20 cellular contexts compared by ENCODE assay signal in the genomic region with DNA sequence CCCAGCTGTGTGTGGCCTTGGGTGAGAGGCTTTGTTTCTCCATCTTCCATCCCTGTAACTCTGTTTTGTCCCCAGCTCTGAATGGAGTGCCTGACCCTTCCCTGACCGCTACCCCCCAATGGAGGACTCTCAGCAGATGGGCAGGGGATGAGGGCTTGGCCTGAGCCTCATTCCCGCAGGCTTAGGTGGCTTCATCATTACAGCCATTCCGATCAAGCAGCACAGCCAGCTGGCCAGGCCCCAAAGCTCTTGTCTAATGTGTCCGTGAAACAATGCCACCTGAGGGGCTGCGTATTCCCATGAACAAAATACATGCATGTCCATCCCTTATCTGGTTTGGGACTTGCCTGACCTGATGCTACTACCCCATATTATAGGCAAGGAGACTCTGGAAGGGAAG. TPM values are rescaled to one million over a fixed set of nuclear protein-coding genes. Genes with fewer than 3 reads are reported as not detected.
A peak's percentile ranks its signal among the peaks of the same experiment; 100 is the strongest.
DNase-seq lines count a peak whose midpoint lies in the region; ATAC-seq and TF ChIP-seq lines count a peak whose summit lies in the region.
"Had no signal": no experiment of that assay in that cellular context is flagged by ENCODE, and none has a peak within 500 bp of the region (broad histone marks: within the 10 kb centered on the region; RNA-seq: fewer than 3 reads in every experiment).

No MANE protein-coding gene starts in this region.

- H2BK15ac ChIP-seq in mesenchymal stem cell (ENCODE audit: low read depth, poor library complexity, severe bottlenecking): peak overlapping the region; percentile 68

- peak overlapping the region; percentile 82 for H3K9ac ChIP-seq in mesenchymal stem cell (ENCODE audit: low read length)

- peaks cover 3% of the 10 kb centered on the region for H3K79me1 ChIP-seq in mesenchymal stem cell (replicated peaks; ENCODE audit: low read length, poor library complexity, severe bottlenecking)

- no peak overlapping the region for H4K8ac ChIP-seq in mesenchymal stem cell (ENCODE audit: low read length)

- H4K91ac ChIP-seq in mesenchymal stem cell (ENCODE audit: low read length): peak overlapping the region; percentile 5

- H2BK12ac ChIP-seq in mesenchymal stem cell (ENCODE audit: low read length in 2 of 2): peak overlapping the region in 1 of 2 experiments; percentile 2

- ATAC-seq in HG02981 (IDR thresholded peaks at IDR 0.05; ENCODE audit: unreplicated experiment) (no peak), GM21619 (IDR thresholded peaks at IDR 0.05; ENCODE audit: unreplicated experiment) (no peak), HG03571 (IDR thresholded peaks at IDR 0.05; ENCODE audit: unreplicated experiment) (no peak)
- ATAC-seq: CD8-positive, alpha-beta T cell; K562; stimulated activated naive B cell treated with anti-CD40 and anti-IgM and Interleukin-4, amounts not matched to agents 10 μg/mL and 1 μg/mL and 100 μg/mL, for 72 hours had no signal

- H3K9me3 ChIP-seq in left ventricle myocardium inferior (replicated peaks): no peaks in the 10 kb centered on the region
- no peaks in the 10 kb centered on the region for H3K9me3 ChIP-seq in right atrium auricular region
- no peaks in the 10 kb centered on the region for H3K9me3 ChIP-seq in mesenchymal stem cell (ENCODE audit: control insufficient read depth, low read length)
- H3K9me3 ChIP-seq in transverse colon: no peaks in the 10 kb centered on the region
- H3K9me3 ChIP-seq: uterus had no signal

- H2BK120ac ChIP-seq in mesenchymal stem cell (ENCODE audit: low read depth, low read length): no peak overlapping the region

- no peak overlapping the region for H2AK5ac ChIP-seq in mesenchymal stem cell (ENCODE audit: low read length, severe bottlenecking)

- H2AFZ ChIP-seq in mesenchymal stem cell (ENCODE audit: low read depth, low read length): no peak overlapping the region

- H3K4me1 ChIP-seq in left ventricle myocardium inferior (peaks cover 73% of the 10 kb centered on the region), right atrium auricular region (peaks cover 0 to 57% of the 10 kb centered on the region in 2 donors), mesenchymal stem cell (ENCODE audit: control insufficient read depth, insufficient read depth, low read depth, low read length) (peaks cover 18% of the 10 kb centered on the region), transverse colon (peaks cover 20 to 60% (median 35%) of the 10 kb centered on the region in 4 donors)
- H3K4me1 ChIP-seq: uterus had no signal

- no peak overlapping the region for H3K18ac ChIP-seq in mesenchymal stem cell (ENCODE audit: low read depth in 1 of 2, low read length in 2 of 2)

- no peak for TF ChIP-seq CTCF in left ventricle myocardium inferior (IDR thresholded peaks at IDR 0.05; ENCODE audit: borderline replicate concordance)
- no peak for TF ChIP-seq CTCF in right atrium auricular region (IDR thresholded peaks at IDR 0.05)
- TF ChIP-seq CTCF in cardiac fibroblast (IDR thresholded peaks at IDR 0.05; ENCODE audit: low read depth, low read length): no peak
- no peak for TF ChIP-seq CTCF in transverse colon (IDR thresholded peaks at IDR 0.05)

- peak overlapping the region; percentile 72 for H3K27ac ChIP-seq in left ventricle myocardium inferior (replicated peaks)
- no peak overlapping the region for H3K27ac ChIP-seq in right atrium auricular region
- H3K27ac ChIP-seq in mesenchymal stem cell (ENCODE audit: low read length, poor library complexity, severe bottlenecking): no peak overlapping the region
- H3K27ac ChIP-seq in transverse colon: peak overlapping the region in 3 of 4 donors; percentile 1 to 39 (median 38)
- H3K27ac ChIP-seq: uterus had no signal

- 92% methylated on average over 4 of the region's 5 CpGs for WGBS in mesenchymal stem cell
- WGBS in transverse colon (ENCODE audit: low coverage in 1 of 2), 2 donors: 78% methylated on average over 4 of the region's 5 CpGs; no CpG with 5 or more reads in 1 of the 2 donors

- no peak overlapping the region for H2BK5ac ChIP-seq in mesenchymal stem cell (ENCODE audit: low read depth, low read length, poor library complexity, severe bottlenecking)

- intact Hi-C loops in left ventricle myocardium inferior (cut with micrococcal nuclease): loop anchor here (5.0 kb wide), 1 partner anchor 33 kb away; no protein-coding TSS in a partner anchor
- intact Hi-C loops in transverse colon (cut with DNase I; ENCODE audit: low total_unique reads): no loop called here

- TF ChIP-seq POLR2A in transverse colon (IDR thresholded peaks at IDR 0.05): no peak

- DNase-seq in left ventricle myocardium inferior (peak; percentile 36), right atrium auricular region (ENCODE audit: low spot score) (no peak), cardiac fibroblast (ENCODE audit: low read depth in 2 of 2) (peak; percentile 60 to 73), mesenchymal stem cell (no peak), transverse colon (no peak)
- DNase-seq: ACHN; activated CD4-positive, alpha-beta memory T cell treated with anti-CD3 and anti-CD28 coated beads for 36 hours; activated naive CD8-positive, alpha-beta T cell treated with anti-CD3 and anti-CD28 coated beads, Interleukin-2, amount 10 ng/mL, durations not matched to agents 7 days and 5 days; activated T-cell treated with anti-CD3 and anti-CD28 coated beads, Interleukin-2, amount 50 U/mL, for 48 hours; CD8-positive, alpha-beta T cell; cerebellar nuclear complex; NCI-H1105 treated with DMSO at 0.1 percent for 48 hours; stimulated activated naive B cell treated with anti-CD40 and anti-IgM and Interleukin-4, amounts not matched to agents 10 μg/mL and 1 μg/mL and 100 μg/mL, for 72 hours; uterus had no signal

- H3K4me3 ChIP-seq in left ventricle myocardium inferior (no peak overlapping the region), right atrium auricular region (no peak overlapping the region), cardiac fibroblast (replicated peaks in 1 of 2; ENCODE audit: low read depth in 2 of 2, low read length in 2 of 2) (no peak overlapping the region), mesenchymal stem cell (ENCODE audit: insufficient read depth in 1 of 2, low read depth in 1 of 2, low read length in 2 of 2) (peak overlapping the region in 1 of 2 experiments; percentile 99), transverse colon (no peak overlapping the region)
- H3K4me3 ChIP-seq: K562, uterus had no signal

- no peak for TF ChIP-seq EP300 in transverse colon (IDR thresholded peaks at IDR 0.05; ENCODE audit: low read depth)

- H3K14ac ChIP-seq in mesenchymal stem cell (ENCODE audit: low read length in 2 of 2): no peak overlapping the region

- H3K23ac ChIP-seq in mesenchymal stem cell (ENCODE audit: low read length in 2 of 2): no peak overlapping the region

- no peaks in the 10 kb centered on the region for H3K27me3 ChIP-seq in left ventricle myocardium inferior (ENCODE audit: low read depth)
- H3K27me3 ChIP-seq in right atrium auricular region: no peaks in the 10 kb centered on the region
- H3K27me3 ChIP-seq in mesenchymal stem cell (ENCODE audit: control insufficient read depth in 1 of 2, insufficient read depth in 1 of 2, low read length in 2 of 2): no peaks in the 10 kb centered on the region
- H3K27me3 ChIP-seq in transverse colon: no peaks in the 10 kb centered on the region
- H3K27me3 ChIP-seq: uterus had no signal

- H3K4ac ChIP-seq in mesenchymal stem cell (ENCODE audit: low read depth in 1 of 2, low read length in 2 of 2): no peak overlapping the region

- in situ Hi-C loops in transverse colon (cut with MboI; ENCODE audit: low pct_ligation_motif_present in 1 of 4, low pct_unique_long_range_greater_than_20kb in 1 of 4, low sequenced_read_pairs in 3 of 4): loop anchor here in 1 of 4 donors (5.0 kb wide), 1 partner anchor 33 kb away; no protein-coding TSS in a partner anchor

- H3K36me3 ChIP-seq in left ventricle myocardium inferior (no peaks in the 10 kb centered on the region), right atrium auricular region (no peaks in the 10 kb centered on the region), mesenchymal stem cell (ENCODE audit: control insufficient read depth in 1 of 2, insufficient read depth in 2 of 2, low read depth in 1 of 2, low read length in 2 of 2) (peaks cover 0 to 18% of the 10 kb centered on the region in 2 experiments), transverse colon (no peaks in the 10 kb centered on the region)
- H3K36me3 ChIP-seq: uterus had no signal

- no peak overlapping the region for H3K4me2 ChIP-seq in mesenchymal stem cell (ENCODE audit: low read length, poor library complexity, severe bottlenecking)

RNA-seq across cellular contexts. Expression of a gene that starts 3.9 kb away (rescaled TPM):
- 11.3 TPM for total RNA-seq in left ventricle myocardium inferior
- 10 to 100 TPM; 14.4 to 31.0 TPM for total RNA-seq in right atrium auricular region
- 22.3 TPM for polyA plus RNA-seq in mesenchymal stem cell (2013, experiment 1 of 2)
- 21.3 TPM for polyA plus RNA-seq in mesenchymal stem cell (2013, experiment 2 of 2)
- 10 to 100 TPM in 3 of 4 donors, 1 to 10 TPM in 1; 9.1 to 22.7 (median 14.5) TPM for total RNA-seq in transverse colon
- total RNA-seq: mononuclear cell had no signal

RNA-seq across cellular contexts. Expression of a gene that starts 22.9 kb away (rescaled TPM):
- total RNA-seq in left ventricle myocardium inferior (40.6 TPM), right atrium auricular region (10 to 100 TPM; 46.3 TPM), transverse colon (10 to 100 TPM; 29.1 to 50.9 (median 37.6) TPM)
- polyA plus RNA-seq in mesenchymal stem cell (2013, experiment 1 of 2): 52.4 TPM
- polyA plus RNA-seq in mesenchymal stem cell (2013, experiment 2 of 2): 46.0 TPM

RNA-seq across cellular contexts. Expression of a gene that starts 43.8 kb away (rescaled TPM):
- 0.44 TPM for total RNA-seq in left ventricle myocardium inferior
- under 1 TPM in 1 of 2 donors, not detected in 1; 0.22 TPM for total RNA-seq in right atrium auricular region
- polyA plus RNA-seq in mesenchymal stem cell (2013, experiment 1 of 2): 0.06 TPM
- polyA plus RNA-seq in mesenchymal stem cell (2013, experiment 2 of 2): 0.05 TPM
- total RNA-seq in transverse colon: 1 to 10 TPM in 1 of 4 donors, under 1 TPM in 2, not detected in 1; 0.48 to 3.0 (median 0.75) TPM
- polyA plus RNA-seq: keratinocyte had no signal

RNA-seq across cellular contexts. Expression of a gene that starts 49.0 kb away (rescaled TPM):
- total RNA-seq in left ventricle myocardium inferior (3.8 TPM), right atrium auricular region (10 to 100 TPM in 1 of 2 donors, 1 to 10 TPM in 1; 4.5 to 12.4 TPM), transverse colon (10 to 100 TPM in 1 of 4 donors, 1 to 10 TPM in 3; 3.0 to 17.5 (median 6.2) TPM)
- 2.6 TPM for polyA plus RNA-seq in mesenchymal stem cell (2013, experiment 1 of 2)
- polyA plus RNA-seq in mesenchymal stem cell (2013, experiment 2 of 2): 3.4 TPM

Comparison
In these comparisons a context has a peak if more than half of its experiments do, and no peak if none do; other contexts are left out.
1. DNase-seq: peak in left ventricle myocardium inferior (single experiment) and cardiac fibroblast (2 of 2); none in right atrium auricular region (single experiment), mesenchymal stem cell (single experiment) and transverse colon (single experiment).
2. H3K27ac ChIP-seq: peak in left ventricle myocardium inferior (single experiment) and transverse colon (3 of 4); none in right atrium auricular region (0 of 2) and mesenchymal stem cell (single experiment).